ENCODE assay signal across 8 cellular contexts in the genomic region with DNA sequence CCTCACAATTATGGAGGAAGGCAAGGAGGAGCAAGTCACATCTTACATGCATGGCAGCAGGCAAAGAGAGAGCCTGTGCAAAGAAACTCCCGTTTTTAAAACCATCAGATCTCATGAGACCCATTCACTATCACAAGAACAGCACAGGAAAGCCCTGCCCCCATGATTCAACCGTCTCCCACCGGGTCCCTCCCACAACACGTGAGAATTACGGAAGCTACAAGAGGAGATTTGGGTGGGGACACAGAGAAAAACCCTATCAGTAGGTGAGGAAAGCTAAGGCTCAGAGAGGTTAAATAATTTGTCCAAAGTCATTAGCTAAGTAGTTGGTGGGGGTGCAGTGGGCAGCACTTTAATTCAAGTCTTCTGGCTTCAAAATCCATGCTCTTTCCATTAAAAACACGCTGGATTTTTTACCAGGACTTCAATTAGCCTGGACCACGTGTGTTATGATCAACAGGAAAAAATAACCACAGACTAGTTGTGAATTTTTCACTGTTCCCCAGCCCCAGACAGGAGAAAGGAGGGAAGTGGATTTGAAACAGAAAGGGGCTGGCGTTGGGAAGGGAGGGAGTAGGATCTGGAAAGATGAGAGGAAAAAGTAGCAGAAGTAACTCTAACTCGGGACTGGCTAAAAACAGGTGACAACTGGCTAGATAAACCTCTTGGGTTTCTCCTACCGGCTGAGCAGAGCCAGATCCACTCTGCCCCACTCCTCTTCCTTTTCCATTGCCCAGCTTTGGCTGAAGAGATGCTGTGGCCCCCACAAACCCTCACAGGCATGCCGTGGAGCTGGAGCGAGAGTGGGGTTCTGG. TPM values are rescaled to one million over a fixed set of nuclear protein-coding genes. Genes with fewer than 3 reads are reported as not detected.
A peak's percentile ranks its signal among the peaks of the same experiment; 100 is the strongest.
DNase-seq lines count a peak whose midpoint lies in the region; ATAC-seq and TF ChIP-seq lines count a peak whose summit lies in the region.

No MANE protein-coding gene starts in this region.

- H3K27me3 Mint-ChIP-seq in activated T-helper 2 cell treated with anti-CD3 and anti-CD28 coated beads, Interferon-gamma antibody, Interleukin-2, Interleukin-4, amounts not matched to agents 10 μg/mL and 5 μg/mL and 100 μg/mL, durations not matched to agents 14 hours and 24 hours and 36 hours (ENCODE audit: low read depth) = no peaks in the 10 kb centered on the region

- no peaks in the 10 kb centered on the region for H3K79me2 ChIP-seq in mesendoderm (ENCODE audit: control insufficient read depth, insufficient read depth, low read length)

- H3K9me3 Mint-ChIP-seq in activated T-helper 2 cell treated with anti-CD3 and anti-CD28 coated beads, Interferon-gamma antibody, Interleukin-2, Interleukin-4, amounts not matched to agents 10 μg/mL and 5 μg/mL and 100 μg/mL, durations not matched to agents 14 hours and 24 hours and 36 hours = no peaks in the 10 kb centered on the region

- in situ Hi-C loops in GM13976 (cut with MboI; ENCODE audit: low sequenced_read_pairs, unreplicated experiment) = no loop called here

- H3K23ac ChIP-seq in mesendoderm (ENCODE audit: low read length) = no peak overlapping the region

- H3K4me3 Mint-ChIP-seq in activated T-helper 2 cell treated with anti-CD3 and anti-CD28 coated beads, Interferon-gamma antibody, Interleukin-2, Interleukin-4, amounts not matched to agents 10 μg/mL and 5 μg/mL and 100 μg/mL, durations not matched to agents 14 hours and 24 hours and 36 hours (ENCODE audit: low read depth) = peak overlapping the region; percentile 92

- WGBS in mesendoderm (ENCODE audit: extremely low coverage, insufficient coverage, low lambda C conversion rate) = no CpG with 5 or more reads among the region's 12 CpGs

- peak overlapping the region; percentile 74 for H3K27ac Mint-ChIP-seq in activated T-helper 2 cell treated with anti-CD3 and anti-CD28 coated beads, Interferon-gamma antibody, Interleukin-2, Interleukin-4, amounts not matched to agents 10 μg/mL and 5 μg/mL and 100 μg/mL, durations not matched to agents 14 hours and 24 hours and 36 hours

- peak overlapping the region; percentile 56 for H3K4me3 ChIP-seq in mesendoderm (ENCODE audit: low read length)

- H4K5ac ChIP-seq in mesendoderm (ENCODE audit: low read length) = no peak overlapping the region

- no peak overlapping the region for H3K4ac ChIP-seq in mesendoderm (ENCODE audit: low read depth, low read length)

- no peak overlapping the region for H2AK5ac ChIP-seq in mesendoderm (ENCODE audit: low read length)

- no peak overlapping the region for H2BK120ac ChIP-seq in mesendoderm (ENCODE audit: low read depth, low read length)

- no peak overlapping the region for H4K8ac ChIP-seq in mesendoderm (ENCODE audit: low read depth, low read length)

- no peaks in the 10 kb centered on the region for H3K36me3 Mint-ChIP-seq in activated T-helper 2 cell treated with anti-CD3 and anti-CD28 coated beads, Interferon-gamma antibody, Interleukin-2, Interleukin-4, amounts not matched to agents 10 μg/mL and 5 μg/mL and 100 μg/mL, durations not matched to agents 14 hours and 24 hours and 36 hours (ENCODE audit: low read depth)

- H3K4me1 ChIP-seq in mesendoderm (ENCODE audit: control insufficient read depth, low read depth, low read length) = no peaks in the 10 kb centered on the region

- H3K4me2 ChIP-seq in mesendoderm (ENCODE audit: low read length) = peak overlapping the region; percentile 56

- no peak overlapping the region for H2BK15ac ChIP-seq in mesendoderm (replicated peaks; ENCODE audit: low read depth)

- DNase-seq in GM13976 (ENCODE audit: low spot score) (peak; percentile 14), mesendoderm (peak; percentile 16), T1000 (lab: John Stamatoyannopoulos, UW) (no peak), NCI-H1105 treated with DMSO at 0.1 percent for 48 hours (lab: John Stamatoyannopoulos, UW) (no peak), NCI-H510A (lab: John Stamatoyannopoulos, UW) (no peak), hippocampal formation (lab: John Stamatoyannopoulos, UW) (no peak)
- no peak for DNase-seq in activated T-helper 2 cell treated with anti-CD3 and anti-CD28 coated beads, Interferon-gamma antibody, Interleukin-2, Interleukin-4, amounts not matched to agents 10 μg/mL and 5 μg/mL and 100 μg/mL, durations not matched to agents 14 hours and 24 hours and 36 hours (ENCODE audit: low spot score)

- peaks cover 8% of the 10 kb centered on the region for H3K4me1 Mint-ChIP-seq in activated T-helper 2 cell treated with anti-CD3 and anti-CD28 coated beads, Interferon-gamma antibody, Interleukin-2, Interleukin-4, amounts not matched to agents 10 μg/mL and 5 μg/mL and 100 μg/mL, durations not matched to agents 14 hours and 24 hours and 36 hours (ENCODE audit: low read depth)

- H3K9ac ChIP-seq in mesendoderm (ENCODE audit: low read length) = peak overlapping the region; percentile 65

- H3K79me1 ChIP-seq in mesendoderm (ENCODE audit: low read length) = no peaks in the 10 kb centered on the region

- ATAC-seq in HG02973 (IDR thresholded peaks at IDR 0.05; ENCODE audit: unreplicated experiment) = peak; percentile 3

- no peak for TF ChIP-seq CTCF in GM13976 (IDR thresholded peaks at IDR 0.05; ENCODE audit: borderline replicate concordance, control extremely low read depth, extremely low read depth, insufficient read depth, missing control alignments)

- no peak overlapping the region for H2BK5ac ChIP-seq in mesendoderm (ENCODE audit: low read length)

- H3K36me3 ChIP-seq in mesendoderm (ENCODE audit: control insufficient read depth, insufficient read depth, low read length) = no peaks in the 10 kb centered on the region

- no peak overlapping the region for H3K27ac ChIP-seq in mesendoderm (ENCODE audit: low read depth, low read length)

- H3K18ac ChIP-seq in mesendoderm (ENCODE audit: low read length) = no peak overlapping the region

- H3K27me3 ChIP-seq in mesendoderm (ENCODE audit: insufficient read depth, low read length, poor library complexity) = no peaks in the 10 kb centered on the region

- H3K56ac ChIP-seq in mesendoderm (ENCODE audit: low read length) = peak overlapping the region; percentile 67

- intact Hi-C loops in activated T-helper 2 cell treated with anti-CD3 and anti-CD28 coated beads, Interferon-gamma antibody, Interleukin-2, Interleukin-4, amounts not matched to agents 10 μg/mL and 5 μg/mL and 100 μg/mL, durations not matched to agents 14 hours and 24 hours and 36 hours (cut with micrococcal nuclease) = loop anchor here (10.0 kb wide), 1 partner anchor 641 kb away; a partner anchor contains a TSS

RNA-seq across cellular contexts. Expression of a gene that starts 1.0 kb away (rescaled TPM):
- 4.3 and 4.4 TPM in 2 replicates for total RNA-seq in activated T-helper 2 cell treated with anti-CD3 and anti-CD28 coated beads, Interferon-gamma antibody, Interleukin-2, Interleukin-4, amounts not matched to agents 10 μg/mL and 5 μg/mL and 100 μg/mL, durations not matched to agents 14 hours and 24 hours and 36 hours
- polyA plus RNA-seq in mesendoderm (2013, experiment 1 of 2) = 2.3 TPM
- 2.6 TPM for polyA plus RNA-seq in mesendoderm (2013, experiment 2 of 2)

Comparison
In these comparisons a context has a peak if more than half of its experiments do, and no peak if none do; other contexts are left out.
1. DNase-seq: peak in GM13976 (single experiment) and mesendoderm (single experiment); none in activated T-helper 2 cell treated with anti-CD3 and anti-CD28 coated beads, Interferon-gamma antibody, Interleukin-2, Interleukin-4, amounts not matched to agents 10 μg/mL and 5 μg/mL and 100 μg/mL, durations not matched to agents 14 hours and 24 hours and 36 hours (single experiment), T1000 (single experiment), NCI-H1105 treated with DMSO at 0.1 percent for 48 hours (single experiment), NCI-H510A (single experiment) and hippocampal formation (0 of 2).